In the genomic region with DNA sequence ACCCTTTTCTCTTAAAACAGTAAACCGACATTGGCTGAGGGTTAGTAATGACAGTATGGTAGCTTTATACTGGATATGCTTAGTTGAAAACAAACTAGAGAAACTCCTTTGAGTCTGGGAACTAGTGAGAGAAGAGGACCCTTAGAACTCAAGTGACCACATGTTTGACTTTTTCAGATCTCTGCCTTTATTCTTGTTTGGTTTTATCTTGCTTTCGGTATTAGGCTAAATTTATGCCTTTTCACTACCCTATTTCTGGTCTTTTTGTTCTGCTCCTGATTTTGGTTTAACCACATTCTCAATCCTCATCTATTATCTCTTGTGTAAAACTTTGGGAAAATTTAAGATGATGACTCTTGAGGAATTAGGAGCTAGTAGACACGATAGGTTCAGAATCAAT, we compare ENCODE assay signal across 19 cellular contexts. TPM values are rescaled to one million over a fixed set of nuclear protein-coding genes. Genes with fewer than 3 reads are reported as not detected.
DNase-seq lines count a peak whose midpoint lies in the region; ATAC-seq and TF ChIP-seq lines count a peak whose summit lies in the region.
"Had no signal": no experiment of that assay in that cellular context is flagged by ENCODE, and none has a peak within 500 bp of the region (broad histone marks: within the 10 kb centered on the region; RNA-seq: fewer than 3 reads in every experiment).

No MANE protein-coding gene starts in this region.

- in situ Hi-C loops in GM13976 (cut with MboI; ENCODE audit: low sequenced_read_pairs, unreplicated experiment) = no loop called here
- in situ Hi-C loops in ACHN (cut with HindIII; ENCODE audit: low pct_ligation_motif_present, low pct_unique_long_range_greater_than_20kb, low sequenced_read_pairs) = no loop called here

- ATAC-seq in GM19372 (IDR thresholded peaks at IDR 0.05; ENCODE audit: low read depth, unreplicated experiment) = peak; percentile 72
- peak; percentile 79 for ATAC-seq in HG02870 (IDR thresholded peaks at IDR 0.05; ENCODE audit: unreplicated experiment)
- peak; percentile 71 for ATAC-seq in HG03521 (IDR thresholded peaks at IDR 0.05; ENCODE audit: unreplicated experiment)
- no peak for ATAC-seq in HG02763 (IDR thresholded peaks at IDR 0.05; ENCODE audit: unreplicated experiment)
- ATAC-seq in GM21717 (IDR thresholded peaks at IDR 0.05; ENCODE audit: unreplicated experiment) = no peak

- no peak for TF ChIP-seq CTCF in GM13976 (IDR thresholded peaks at IDR 0.05; ENCODE audit: borderline replicate concordance, control extremely low read depth, extremely low read depth, insufficient read depth, missing control alignments)

- DNase-seq in GM13976 (ENCODE audit: low spot score) (peak; percentile 49), ACHN (no peak), A172 (ENCODE audit: low spot score) (no peak)
- DNase-seq: activated CD4-positive, alpha-beta T cell treated with anti-CD3 and anti-CD28 coated beads for 4 hours; activated CD8-positive, alpha-beta memory T cell treated with anti-CD3 and anti-CD28 coated beads, Interleukin-2, amount 50 U/mL, for 4 hours; activated gamma-delta T cell; amygdala; caudate nucleus; CD4-positive, alpha-beta memory T cell; DND-41; NCI-H345; NK-92 treated with Interleukin-12 subunit alpha and Interleukin-12 subunit beta, amount 100 ng/mL, for 24 hours; small intestine; stimulated activated CD4-positive, alpha-beta T cell treated with anti-CD3 and anti-CD28 coated beads, Interleukin-4, amount 100 ng/mL, for 1 hour had no signal

RNA-seq across cellular contexts. Expression of gene SNAPC3, which starts 11.0 kb away (rescaled TPM):
- total RNA-seq in A172 (2014; rRNA removed; shearing (Covaris generic)) = 32.1 and 33.0 TPM in 2 replicates

Comparison
In these comparisons a context has a peak if more than half of its experiments do, and no peak if none do; other contexts are left out.
1. ATAC-seq: peak in GM19372 (single experiment), HG02870 (single experiment) and HG03521 (single experiment); none in HG02763 (single experiment) and GM21717 (single experiment).